In genomic region chr22:26170795-26171194, GRCh38 we compare ENCODE assay signal across 9 cellular contexts. TPM values are rescaled to one million over a fixed set of nuclear protein-coding genes. Genes with fewer than 3 reads are reported as not detected.
DNase-seq lines count a peak whose midpoint lies in the region; ATAC-seq and TF ChIP-seq lines count a peak whose summit lies in the region.
"Had no signal": no experiment of that assay in that cellular context is flagged by ENCODE, and none has a peak within 500 bp of the region (broad histone marks: within the 10 kb centered on the region; RNA-seq: fewer than 3 reads in every experiment).

No MANE protein-coding gene starts in this region.

- H3K79me1 ChIP-seq in H9 (ENCODE audit: insufficient read depth, low read depth, low read length, poor library complexity, severe bottlenecking), result no peaks in the 10 kb centered on the region

- H2BK20ac ChIP-seq in H9 (ENCODE audit: low read depth, low read length, poor library complexity, severe bottlenecking), result no peak overlapping the region

- H2BK120ac ChIP-seq in H9 (ENCODE audit: low read depth, low read length, poor library complexity, severe bottlenecking), result no peak overlapping the region

- H3K79me2 ChIP-seq in H9 (ENCODE audit: insufficient read depth, low read length) (no peaks in the 10 kb centered on the region), OCI-LY3 (ENCODE audit: low read length) (no peaks in the 10 kb centered on the region)

- H3K4me3 Mint-ChIP-seq in CD14-positive monocyte, result peak overlapping the region; percentile 76 to 88
- H3K4me3 Mint-ChIP-seq in H9, result peak overlapping the region; percentile 49 to 81; a peak in 4 of 5 replicates
- no peak overlapping the region for H3K4me3 Mint-ChIP-seq in chondrocyte (ENCODE audit: unreplicated experiment)

- H3K18ac ChIP-seq in H9 (ENCODE audit: insufficient read length, low read depth, low read length), result no peak overlapping the region

- H3K27me3 Mint-ChIP-seq in CD14-positive monocyte (ENCODE audit: low read depth in 3 of 3) (peaks cover 27 to 42% (median 40%) of the 10 kb centered on the region in 3 donors), H9 (ENCODE audit: low read depth) (peaks cover 89% of the 10 kb centered on the region), chondrocyte (ENCODE audit: low read depth) (peaks cover 56% of the 10 kb centered on the region)

- no peak overlapping the region for H3K27ac Mint-ChIP-seq in CD14-positive monocyte
- H3K27ac Mint-ChIP-seq in H9, result no peak overlapping the region
- H3K27ac Mint-ChIP-seq in chondrocyte (ENCODE audit: unreplicated experiment), result no peak overlapping the region

- no peak overlapping the region for H4K91ac ChIP-seq in H9 (ENCODE audit: insufficient read length, low read depth, low read length)

- intact Hi-C loops in CD14-positive monocyte (cut with micrococcal nuclease) (no loop called here), upper lobe of right lung (cut with DNase I) (no loop called here)

- H3K9me3 Mint-ChIP-seq in CD14-positive monocyte, result peaks cover 0 to 10% (median 2%) of the 10 kb centered on the region in 7 donors
- peaks cover 0 to 2% of the 10 kb centered on the region in 2 experiments; a peak in 2 of 5 replicates for H3K9me3 Mint-ChIP-seq in H9
- H3K9me3 Mint-ChIP-seq in chondrocyte (ENCODE audit: low read depth), result no peaks in the 10 kb centered on the region

- DNase-seq in CD14-positive monocyte (ENCODE audit: low spot score), result no peak
- peak; percentile 67 for DNase-seq in H9
- no peak for DNase-seq in chondrocyte (ENCODE audit: low spot score)
- DNase-seq in upper lobe of right lung, result no peak
- no peak for DNase-seq in activated naive CD4-positive, alpha-beta T cell treated with Interleukin-2 at 50 U/mL for 16 hours
- DNase-seq: stomach had no signal

- no peaks in the 10 kb centered on the region for H3K4me1 ChIP-seq in H9 (ENCODE audit: insufficient read depth, low read length)
- no peaks in the 10 kb centered on the region for H3K4me1 ChIP-seq in OCI-LY3 (ENCODE audit: low read length)
- H3K4me1 ChIP-seq in upper lobe of right lung, result peaks cover 8% of the 10 kb centered on the region

- H2BK5ac ChIP-seq in H9 (ENCODE audit: insufficient read length, low read length), result no peak overlapping the region

- H3K14ac ChIP-seq in H9 (ENCODE audit: insufficient read depth, low read length), result no peak overlapping the region

- no peak overlapping the region for H2AFZ ChIP-seq in H9 (ENCODE audit: low read length)
- no peak overlapping the region for H2AFZ ChIP-seq in OCI-LY3 (ENCODE audit: low read depth, low read length)

- no peak overlapping the region for H3K9ac ChIP-seq in H9 (ENCODE audit: extremely low read depth, insufficient read length, low read length)
- no peak overlapping the region for H3K9ac ChIP-seq in OCI-LY3 (ENCODE audit: low read length)

- H3K23me2 ChIP-seq in H9 (ENCODE audit: insufficient read length, low read depth, low read length, poor library complexity, severe bottlenecking), result peaks cover 6% of the 10 kb centered on the region

- H3K4me2 ChIP-seq in H9 (ENCODE audit: insufficient read depth, insufficient read length, low read length) (peak overlapping the region; percentile 79), OCI-LY3 (ENCODE audit: low read length) (no peak overlapping the region)

- no peak for ATAC-seq in GM18858 (IDR thresholded peaks at IDR 0.05; ENCODE audit: unreplicated experiment)
- no peak for ATAC-seq in upper lobe of right lung

- TF ChIP-seq CTCF in CD14-positive monocyte (IDR thresholded peaks at IDR 0.05) (no peak), H9 (conservative IDR thresholded peaks at IDR 0.05) (peak; percentile 57), OCI-LY3 (IDR thresholded peaks at IDR 0.05; ENCODE audit: low read depth, low read length) (peak; percentile 14), chondrocyte (IDR thresholded peaks at IDR 0.05) (no peak), upper lobe of right lung (IDR thresholded peaks at IDR 0.05) (no peak)

- no peak overlapping the region for H4K5ac ChIP-seq in H9 (ENCODE audit: insufficient read length, low read depth, low read length)

- H3K27ac ChIP-seq in H9 (ENCODE audit: insufficient read length, low read depth, low read length), result no peak overlapping the region
- H3K27ac ChIP-seq in OCI-LY3 (ENCODE audit: low read length), result no peak overlapping the region
- no peak overlapping the region for H3K27ac ChIP-seq in upper lobe of right lung
- H3K27ac ChIP-seq: stomach had no signal

- H4K20me1 ChIP-seq in H9 (ENCODE audit: control insufficient read depth, insufficient read depth, insufficient read length) (no peaks in the 10 kb centered on the region), OCI-LY3 (ENCODE audit: insufficient read depth, low read length) (0 out of 2 replicates have a peak, but pooled peaks cover 3% of the 10 kb centered on the region)

- no peak overlapping the region for H3K23ac ChIP-seq in H9 (ENCODE audit: insufficient read length, low read depth, low read length)

- H3K27me3 ChIP-seq in H9 (ENCODE audit: insufficient read depth, low read length), result peaks cover 16% of the 10 kb centered on the region; the same call in 1 of the 2 replicates
- H3K27me3 ChIP-seq in OCI-LY3 (ENCODE audit: low read depth, low read length), result peaks cover 28% of the 10 kb centered on the region
- peaks cover 93% of the 10 kb centered on the region for H3K27me3 ChIP-seq in upper lobe of right lung

- no peak overlapping the region for H4K8ac ChIP-seq in H9 (replicated peaks; ENCODE audit: insufficient read length, low read depth, low read length)

- no peak overlapping the region for H3K4me3 ChIP-seq in OCI-LY3 (ENCODE audit: low read length)
- H3K4me3 ChIP-seq in iPS-18c (ENCODE audit: insufficient read depth, low read depth, low read length), result peak overlapping the region; percentile 37
- H3K4me3 ChIP-seq in upper lobe of right lung, result no peak overlapping the region

- WGBS in H9 (ENCODE audit: extremely low coverage, insufficient read length, low lambda C conversion rate), result no CpG with 5 or more reads among the region's 12 CpGs

- H3K4ac ChIP-seq in H9 (ENCODE audit: low read depth, low read length), result no peak overlapping the region

- no peak overlapping the region for H2BK12ac ChIP-seq in H9 (ENCODE audit: insufficient read length, low read depth, low read length)

- H2AK5ac ChIP-seq in H9 (ENCODE audit: insufficient read length, low read length), result no peak overlapping the region

- peaks cover 27% of the 10 kb centered on the region for H3K4me1 Mint-ChIP-seq in CD14-positive monocyte
- peaks cover 26 to 35% of the 10 kb centered on the region in 2 experiments for H3K4me1 Mint-ChIP-seq in H9
- H3K4me1 Mint-ChIP-seq in chondrocyte (ENCODE audit: low read depth), result peaks cover 6% of the 10 kb centered on the region

- H2BK15ac ChIP-seq in H9 (ENCODE audit: low read depth, low read length), result no peak overlapping the region

- no peak overlapping the region for H3T11ph ChIP-seq in H9 (ENCODE audit: low read length)

- H3K9me3 ChIP-seq in H9 (ENCODE audit: control insufficient read depth, low read depth, low read length), result no peaks in the 10 kb centered on the region
- no peaks in the 10 kb centered on the region for H3K9me3 ChIP-seq in OCI-LY3 (ENCODE audit: insufficient read depth, low read length)
- no peaks in the 10 kb centered on the region for H3K9me3 ChIP-seq in iPS-18c (ENCODE audit: control insufficient read depth, insufficient read depth, low read length)
- no peaks in the 10 kb centered on the region for H3K9me3 ChIP-seq in upper lobe of right lung
- H3K9me3 ChIP-seq: stomach had no signal

- H3K36me3 Mint-ChIP-seq in CD14-positive monocyte (no peaks in the 10 kb centered on the region), H9 (ENCODE audit: insufficient read depth in 1 of 3, low read depth in 3 of 3) (no peaks in the 10 kb centered on the region; a peak in 1 of 7 replicates), chondrocyte (ENCODE audit: low read depth) (no peaks in the 10 kb centered on the region)

- no peak overlapping the region for H3K56ac ChIP-seq in H9 (ENCODE audit: insufficient read length, low read depth, low read length)

- H3K36me3 ChIP-seq in OCI-LY3 (replicated peaks; ENCODE audit: low read depth, low read length), result no peaks in the 10 kb centered on the region
- no peaks in the 10 kb centered on the region for H3K36me3 ChIP-seq in upper lobe of right lung
- H3K36me3 ChIP-seq: stomach had no signal

RNA-seq across cellular contexts. Expression of gene SEZ6L, which starts 1.5 kb away (rescaled TPM):
- under 1 TPM; 0.43 to 0.71 TPM for polyA plus RNA-seq in CD14-positive monocyte
- total RNA-seq in H9 (2021) (0.09 and 0.13 TPM in 2 replicates), chondrocyte (0.05 TPM in 1 of 3 replicates, not detected in the others), upper lobe of right lung (0.32 TPM)

Comparison
In these comparisons a context has a peak if more than half of its experiments do, and no peak if none do; other contexts are left out.
1. CTCF ChIP-seq: peak in H9 (single experiment) and OCI-LY3 (single experiment); none in CD14-positive monocyte (single experiment), chondrocyte (single experiment) and upper lobe of right lung (single experiment).